Comparison of ENCODE assay signal across 8 cellular contexts in the genomic region with DNA sequence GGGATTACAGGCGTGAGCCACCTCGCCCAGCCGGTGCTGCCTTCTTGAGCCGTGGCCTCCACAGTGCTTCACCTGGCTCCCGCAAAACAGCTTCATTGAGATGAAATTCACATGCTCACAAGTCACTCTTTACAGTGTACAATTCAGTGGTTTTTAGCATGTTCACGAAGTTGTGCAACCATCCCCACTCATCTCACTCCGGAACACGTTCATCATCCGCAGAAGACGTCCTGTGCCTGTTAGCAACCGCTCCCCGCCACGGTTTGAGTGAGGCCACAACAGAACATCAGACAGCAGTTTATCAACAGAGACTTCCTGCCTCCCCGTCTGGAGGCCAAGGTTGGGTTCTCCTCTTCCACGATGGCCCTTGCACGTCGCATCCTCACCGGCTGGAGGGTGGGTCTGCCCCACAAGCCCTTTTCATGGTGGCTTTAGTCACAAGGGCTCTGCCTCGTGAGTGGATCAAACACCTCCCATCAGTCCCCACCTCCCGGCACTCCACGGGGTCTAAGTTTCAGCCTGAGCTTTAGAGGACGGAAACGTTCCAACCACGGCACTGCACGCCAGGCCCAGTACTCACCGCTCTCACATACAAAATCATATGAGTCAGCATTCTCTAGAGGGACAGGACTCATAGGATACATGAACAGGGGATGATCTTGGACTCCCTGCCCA. TPM values are rescaled to one million over a fixed set of nuclear protein-coding genes. Genes with fewer than 3 reads are reported as not detected.
DNase-seq lines count a peak whose midpoint lies in the region; ATAC-seq and TF ChIP-seq lines count a peak whose summit lies in the region.

No MANE protein-coding gene starts in this region.

- intact Hi-C loops in left colon (cut with DNase I, micrococcal nuclease) = no loop called here

- no peak for TF ChIP-seq CTCF in GM20000 (IDR thresholded peaks at IDR 0.05; ENCODE audit: extremely low read depth, missing control alignments)

- DNase-seq in GM20000 (ENCODE audit: low spot score) (peak; percentile 72), NOMO-1 treated with DMSO at 0.1 percent for 48 hours (lab: John Stamatoyannopoulos, UW; ENCODE audit: unreplicated experiment) (peak; percentile 95), left colon (peak; percentile 60 to 76), NCI-H146 (lab: John Stamatoyannopoulos, UW) (no peak), NCI-H146 treated with DMSO at 0.1 percent for 48 hours (lab: John Stamatoyannopoulos, UW; ENCODE audit: unreplicated experiment) (no peak), islet precursor cell (no peak)
- peak; percentile 90 for DNase-seq in activated effector memory CD4-positive, alpha-beta T cell treated with anti-CD3 and anti-CD28 coated beads, Interleukin-2, amount 50 U/mL, for 16 hours
- peak; percentile 37 to 53 (median 48) for DNase-seq in stimulated activated CD4-positive, alpha-beta T cell treated with anti-CD3 and anti-CD28 coated beads, TNF-alpha, amount 100 ng/mL, for 4 hours (ENCODE audit: low read depth in 3 of 3)

- no peak for ATAC-seq in left colon

RNA-seq across cellular contexts. Expression of a gene that starts 29.6 kb away (rescaled TPM):
- total RNA-seq in left colon = 10 to 100 TPM; 26.6 to 34.3 TPM

RNA-seq across cellular contexts. Expression of a gene that starts 46.9 kb away (rescaled TPM):
- total RNA-seq in left colon = 100 to 1,000 TPM; 156 to 180 TPM

Comparison
In these comparisons a context has a peak if more than half of its experiments do, and no peak if none do; other contexts are left out.
1. DNase-seq: peak in GM20000 (single experiment), NOMO-1 treated with DMSO at 0.1 percent for 48 hours (single experiment), activated effector memory CD4-positive, alpha-beta T cell treated with anti-CD3 and anti-CD28 coated beads, Interleukin-2, amount 50 U/mL, for 16 hours (single experiment), left colon (2 of 2) and stimulated activated CD4-positive, alpha-beta T cell treated with anti-CD3 and anti-CD28 coated beads, TNF-alpha, amount 100 ng/mL, for 4 hours (3 of 3); none in NCI-H146 (single experiment), NCI-H146 treated with DMSO at 0.1 percent for 48 hours (single experiment) and islet precursor cell (single experiment).